Comparison of ENCODE assay signal across 14 cellular contexts in the genomic region with DNA sequence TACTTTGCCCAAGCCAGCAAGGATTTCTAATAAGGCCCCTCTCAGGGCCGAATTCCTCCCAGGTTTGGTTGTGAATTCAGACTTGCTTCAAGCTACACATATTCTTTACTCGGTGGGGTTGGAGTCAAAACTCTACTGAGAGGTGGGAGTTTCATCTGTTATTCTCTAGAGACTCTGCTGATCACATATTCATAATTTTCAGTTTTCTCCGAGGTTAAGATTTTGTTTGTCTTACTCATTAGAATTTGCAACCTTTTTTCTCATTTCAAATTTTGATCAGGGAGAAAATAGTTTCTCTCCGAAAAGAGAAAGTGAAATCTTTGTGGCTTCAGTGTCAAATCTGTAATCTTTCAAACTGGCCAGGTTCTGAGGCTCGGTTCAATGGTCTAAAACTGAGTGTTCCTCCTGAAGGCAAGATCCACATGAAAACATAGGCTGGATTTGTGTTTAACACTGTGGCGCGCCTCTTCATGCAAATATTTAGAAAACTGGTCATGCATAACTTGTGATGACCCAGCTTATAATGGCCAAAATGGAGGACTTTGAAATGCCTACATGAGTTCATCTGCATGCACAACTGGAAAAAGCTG. TPM values are rescaled to one million over a fixed set of nuclear protein-coding genes. Genes with fewer than 3 reads are reported as not detected.
DNase-seq lines count a peak whose midpoint lies in the region; ATAC-seq lines count a peak whose summit lies in the region.
"Had no signal": no experiment of that assay in that cellular context is flagged by ENCODE, and none has a peak within 500 bp of the region (broad histone marks: within the 10 kb centered on the region; RNA-seq: fewer than 3 reads in every experiment).

No MANE protein-coding gene starts in this region.

- DNase-seq in ACHN (peak; percentile 37), G401 (ENCODE audit: low spot score) (no peak)
- no peak for DNase-seq in activated naive CD8-positive, alpha-beta T cell treated with anti-CD3 and anti-CD28 coated beads, Interleukin-2, amount 10 ng/mL, durations not matched to agents 7 days and 5 days
- no peak for DNase-seq in stimulated activated CD4-positive, alpha-beta T cell treated with anti-CD3 and anti-CD28 coated beads, Interleukin-15, amount 100 ng/mL, for 24 hours
- DNase-seq in activated naive CD4-positive, alpha-beta T cell treated with anti-CD3 and anti-CD28 coated beads, Interleukin-2, amount 50 U/mL, for 16 hours, result no peak
- DNase-seq: HCEC 1CT, immature natural killer cell had no signal

- ATAC-seq in GM18909 (IDR thresholded peaks at IDR 0.05; ENCODE audit: poor library complexity, unreplicated experiment), result peak; percentile 69
- ATAC-seq in HG03097 (IDR thresholded peaks at IDR 0.05; ENCODE audit: low FRiP score, unreplicated experiment), result peak; percentile 76
- peak; percentile 70 for ATAC-seq in activated naive CD8-positive, alpha-beta T cell treated with anti-CD3 and anti-CD28 coated beads, Interleukin-2, amount 10 ng/mL, durations not matched to agents 7 days and 5 days (ENCODE audit: low read depth)
- ATAC-seq in GM19455 (IDR thresholded peaks at IDR 0.05; ENCODE audit: unreplicated experiment), result no peak
- ATAC-seq: sciatic nerve, WTC11 had no signal

- peak overlapping the region; percentile 58 for H3K4me3 Mint-ChIP-seq in activated naive CD8-positive, alpha-beta T cell treated with anti-CD3 and anti-CD28 coated beads, Interleukin-2, amount 10 ng/mL, durations not matched to agents 7 days and 5 days
- H3K4me3 Mint-ChIP-seq: CD14-positive monocyte, WTC11 had no signal

- peak overlapping the region; percentile 73 for H3K27ac Mint-ChIP-seq in activated naive CD8-positive, alpha-beta T cell treated with anti-CD3 and anti-CD28 coated beads, Interleukin-2, amount 10 ng/mL, durations not matched to agents 7 days and 5 days
- H3K27ac Mint-ChIP-seq: CD14-positive monocyte, immature natural killer cell, WTC11 had no signal

- POLR2A ChIA-PET in activated naive CD8-positive, alpha-beta T cell treated with anti-CD3 and anti-CD28 coated beads, Interleukin-2, amount 10 ng/mL, durations not matched to agents 7 days and 5 days (lab: Charles Lee), result interaction anchor here (1.5 kb wide), 1 partner anchor 52 kb away, joined by 3 read pairs; no protein-coding TSS in a partner anchor

- H3K27me3 Mint-ChIP-seq in activated naive CD8-positive, alpha-beta T cell treated with anti-CD3 and anti-CD28 coated beads, Interleukin-2, amount 10 ng/mL, durations not matched to agents 7 days and 5 days, result peaks cover 18% of the 10 kb centered on the region

- peaks cover 9% of the 10 kb centered on the region for H3K4me1 Mint-ChIP-seq in activated naive CD8-positive, alpha-beta T cell treated with anti-CD3 and anti-CD28 coated beads, Interleukin-2, amount 10 ng/mL, durations not matched to agents 7 days and 5 days
- H3K4me1 Mint-ChIP-seq: CD14-positive monocyte had no signal

- H3K36me3 Mint-ChIP-seq in activated naive CD8-positive, alpha-beta T cell treated with anti-CD3 and anti-CD28 coated beads, Interleukin-2, amount 10 ng/mL, durations not matched to agents 7 days and 5 days, result no peaks in the 10 kb centered on the region
- H3K36me3 Mint-ChIP-seq: CD14-positive monocyte, immature natural killer cell, WTC11 had no signal

- in situ Hi-C loops in ACHN (cut with HindIII; ENCODE audit: low pct_ligation_motif_present, low pct_unique_long_range_greater_than_20kb, low sequenced_read_pairs) (no loop called here), G401 (cut with HindIII; ENCODE audit: low sequenced_read_pairs) (no loop called here)

- H3K9me3 Mint-ChIP-seq in activated naive CD8-positive, alpha-beta T cell treated with anti-CD3 and anti-CD28 coated beads, Interleukin-2, amount 10 ng/mL, durations not matched to agents 7 days and 5 days, result no peaks in the 10 kb centered on the region
- H3K9me3 Mint-ChIP-seq: CD14-positive monocyte, WTC11 had no signal

RNA-seq across cellular contexts. Expression of gene GSTP1, which starts 21.5 kb away (rescaled TPM):
- 100 to 1,000 TPM; 211 to 219 TPM for total RNA-seq in activated naive CD8-positive, alpha-beta T cell treated with anti-CD3 and anti-CD28 coated beads, Interleukin-2, amount 10 ng/mL, durations not matched to agents 7 days and 5 days
- 1,075 and 1,129 TPM in 2 replicates for total RNA-seq in G401 (2014; rRNA removed; shearing (Covaris generic))

RNA-seq across cellular contexts. Expression of gene CABP2, which starts 38.8 kb away (rescaled TPM):
- not detected for total RNA-seq in activated naive CD8-positive, alpha-beta T cell treated with anti-CD3 and anti-CD28 coated beads, Interleukin-2, amount 10 ng/mL, durations not matched to agents 7 days and 5 days
- not detected in 2 replicates for total RNA-seq in G401 (2014; rRNA removed; shearing (Covaris generic))
- total RNA-seq: sciatic nerve, suprapubic skin, WTC11 had no signal

RNA-seq across cellular contexts. Expression of gene NDUFV1, which starts 44.7 kb away (rescaled TPM):
- total RNA-seq in activated naive CD8-positive, alpha-beta T cell treated with anti-CD3 and anti-CD28 coated beads, Interleukin-2, amount 10 ng/mL, durations not matched to agents 7 days and 5 days, result 100 to 1,000 TPM; 211 to 219 TPM
- 412 and 488 TPM in 2 replicates for total RNA-seq in G401 (2014; rRNA removed; shearing (Covaris generic))

RNA-seq across cellular contexts. Expression of gene CDK2AP2, which starts 54.1 kb away (rescaled TPM):
- total RNA-seq in activated naive CD8-positive, alpha-beta T cell treated with anti-CD3 and anti-CD28 coated beads, Interleukin-2, amount 10 ng/mL, durations not matched to agents 7 days and 5 days, result 100 to 1,000 TPM in 1 of 2 experiments, 10 to 100 TPM in 1; 94.6 to 101 TPM
- 36.1 and 36.4 TPM in 2 replicates for total RNA-seq in G401 (2014; rRNA removed; shearing (Covaris generic))

RNA-seq across cellular contexts. Expression of gene PITPNM1, which starts 56.9 kb away (rescaled TPM):
- 100 to 1,000 TPM; 125 to 132 TPM for total RNA-seq in activated naive CD8-positive, alpha-beta T cell treated with anti-CD3 and anti-CD28 coated beads, Interleukin-2, amount 10 ng/mL, durations not matched to agents 7 days and 5 days
- 27.0 and 35.2 TPM in 2 replicates for total RNA-seq in G401 (2014; rRNA removed; shearing (Covaris generic))
